Comparison of ENCODE assay signal across 13 cellular contexts in genomic region chr1:168864266-168864665, GRCh38.
"Had no signal": no experiment of that assay in that cellular context is flagged by ENCODE, and none has a peak within 500 bp of the region (broad histone marks: within the 10 kb centered on the region; RNA-seq: fewer than 3 reads in every experiment).

No MANE protein-coding gene starts in this region.

- H3K36me3 ChIP-seq: brain microvascular endothelial cell, ovary, transverse colon had no signal

- H3K4me3 ChIP-seq: ovary, smooth muscle cell, transverse colon had no signal

- H3K4me2 ChIP-seq: smooth muscle cell had no signal

- DNase-seq: activated CD4-positive, alpha-beta memory T cell treated with anti-CD3 and anti-CD28 coated beads for 36 hours; activated CD4-positive, CD25-positive, alpha-beta regulatory T cell treated with anti-CD3 and anti-CD28 coated beads, Interleukin-2, amount 50 U/mL, for 72 hours; activated gamma-delta T cell; activated T-cell treated with anti-CD3 and anti-CD28 coated beads, Interleukin-2, amount 50 U/mL, for 48 hours; amygdala; brain microvascular endothelial cell; endodermal cell; left cardiac atrium; natural killer cell; ovary; transverse colon had no signal

- H3K27ac ChIP-seq: brain microvascular endothelial cell, ovary, transverse colon had no signal

- ATAC-seq: natural killer cell; stimulated activated effector memory CD8-positive, alpha-beta T cell treated with anti-CD3 and anti-CD28 coated beads, Interleukin-12 subunit alpha, Interleukin-12 subunit beta, amount 100 ng/mL, for 72 hours had no signal

- H3K27me3 ChIP-seq: brain microvascular endothelial cell, ovary, transverse colon had no signal

- H3K9me3 ChIP-seq: ovary had no signal
